17 cellular contexts compared by ENCODE assay signal in genomic region chr10:16789765-16790164, GRCh38.
"Had no signal": no experiment of that assay in that cellular context is flagged by ENCODE, and none has a peak within 500 bp of the region (broad histone marks: within the 10 kb centered on the region; RNA-seq: fewer than 3 reads in every experiment).

No MANE protein-coding gene starts in this region.

- H3K27me3 ChIP-seq: cardiac muscle cell, colonic mucosa, spleen, upper lobe of right lung had no signal

- ATAC-seq: activated T-cell treated with anti-CD3 and anti-CD28 coated beads, Interleukin-2, amount 50 U/mL, for 4 hours; stimulated activated naive B cell treated with anti-CD40 and anti-IgM and Interleukin-4, amounts not matched to agents 10 μg/mL and 1 μg/mL and 100 μg/mL, for 72 hours; upper lobe of right lung had no signal

- H3K9ac ChIP-seq: parathyroid adenoma had no signal

- H3K36me3 ChIP-seq: cardiac muscle cell, colonic mucosa, upper lobe of right lung had no signal

- H3K4me3 ChIP-seq: cardiac muscle cell, colonic mucosa, lung, spleen, upper lobe of right lung had no signal

- H3K9me3 ChIP-seq: colonic mucosa, upper lobe of right lung had no signal

- H3K4me3 Mint-ChIP-seq: activated CD4-positive, alpha-beta T cell treated with anti-CD3 and anti-CD28 coated beads, Interleukin-2, amount 10 ng/mL, durations not matched to agents 24 days and 14 days; activated T-cell treated with anti-CD3 and anti-CD28 coated beads, Interleukin-2, amount 50 U/mL, for 4 hours; stimulated activated naive B cell treated with anti-CD40 and anti-IgM and Interleukin-4, amounts not matched to agents 10 μg/mL and 1 μg/mL and 100 μg/mL, for 72 hours had no signal

- H2AFZ ChIP-seq: parathyroid adenoma had no signal

- H3K27me3 Mint-ChIP-seq: activated CD4-positive, alpha-beta T cell treated with anti-CD3 and anti-CD28 coated beads, Interleukin-2, amount 10 ng/mL, durations not matched to agents 24 days and 14 days; stimulated activated naive B cell treated with anti-CD40 and anti-IgM and Interleukin-4, amounts not matched to agents 10 μg/mL and 1 μg/mL and 100 μg/mL, for 72 hours had no signal

- FAIRE-seq: frontal cortex had no signal

- H3K4me1 ChIP-seq: colonic mucosa, parathyroid adenoma, upper lobe of right lung had no signal

- H3K27ac ChIP-seq: cardiac muscle cell, colonic mucosa, parathyroid adenoma, spleen, upper lobe of right lung had no signal

- DNase-seq: activated CD4-positive, alpha-beta T cell treated with anti-CD3 and anti-CD28 coated beads, Interleukin-2, amount 10 ng/mL, durations not matched to agents 24 days and 14 days; activated CD4-positive, CD25-positive, alpha-beta regulatory T cell; activated CD8-positive, alpha-beta memory T cell treated with anti-CD3 and anti-CD28 coated beads, Interleukin-2, amount 50 U/mL, for 4 hours; activated effector memory CD4-positive, alpha-beta T cell treated with anti-CD3 and anti-CD28 coated beads, Interleukin-2, amount 50 U/mL, for 16 hours; activated naive CD4-positive, alpha-beta T cell treated with anti-CD3 and anti-CD28 coated beads, Interleukin-2, amount 50 U/mL, for 16 hours; activated T-cell treated with anti-CD3 and anti-CD28 coated beads, Interleukin-2, amount 50 U/mL, for 4 hours; colonic mucosa; midbrain; spleen; stimulated activated CD4-positive, alpha-beta T cell treated with anti-CD3 and anti-CD28 coated beads, Interleukin-4, amount 100 ng/mL, for 4 hours; stimulated activated naive B cell treated with anti-CD40 and anti-IgM and Interleukin-4, amounts not matched to agents 10 μg/mL and 1 μg/mL and 100 μg/mL, for 72 hours; T-helper 9 cell; upper lobe of right lung had no signal
